In the genomic region with DNA sequence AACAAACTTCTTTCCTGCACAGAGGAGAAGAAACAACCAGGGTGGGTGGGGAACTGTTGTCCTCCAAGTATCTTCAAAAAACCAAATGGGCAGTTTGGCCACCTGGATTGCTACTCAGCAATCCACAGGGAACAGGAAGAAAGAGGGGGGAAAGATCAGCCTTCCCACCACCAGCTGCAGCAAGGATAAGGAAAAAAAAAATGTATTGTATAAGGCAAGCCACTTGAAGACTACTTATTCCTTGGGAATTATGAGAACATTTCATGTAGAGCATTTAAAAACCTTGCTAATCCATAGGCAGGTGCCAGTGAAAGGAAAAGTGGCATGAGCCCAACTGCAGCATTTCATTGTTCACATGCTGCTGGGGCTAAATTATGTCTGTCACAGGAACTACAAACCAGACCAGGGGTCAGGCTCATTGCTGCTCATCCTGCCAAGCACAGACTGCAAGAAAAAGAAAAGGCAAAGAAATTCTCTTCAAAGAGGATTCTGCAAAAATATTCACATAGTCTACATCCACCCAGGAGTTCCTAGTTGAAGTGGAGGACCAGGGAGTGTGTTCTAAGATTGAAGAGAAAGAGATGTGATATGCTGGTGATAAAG, we compare ENCODE assay signal across 10 cellular contexts. TPM values are rescaled to one million over a fixed set of nuclear protein-coding genes. Genes with fewer than 3 reads are reported as not detected.
DNase-seq lines count a peak whose midpoint lies in the region; ATAC-seq, FAIRE-seq and TF ChIP-seq lines count a peak whose summit lies in the region.
"Had no signal": no experiment of that assay in that cellular context is flagged by ENCODE, and none has a peak within 500 bp of the region (broad histone marks: within the 10 kb centered on the region; RNA-seq: fewer than 3 reads in every experiment).

No MANE protein-coding gene starts in this region.

- H3K4me1 ChIP-seq in OCI-LY3 (ENCODE audit: low read length) = peaks cover 61% of the 10 kb centered on the region
- peaks cover 23 to 45% of the 10 kb centered on the region in 2 donors for H3K4me1 ChIP-seq in thoracic aorta (ENCODE audit: control insufficient read depth in 1 of 2, low read depth in 2 of 2)
- peaks cover 10 to 13% of the 10 kb centered on the region in 2 donors for H3K4me1 ChIP-seq in kidney (ENCODE audit: control insufficient read depth in 1 of 2, insufficient read depth in 1 of 2, low read depth in 1 of 2, low read length in 2 of 2)

- H3K9ac ChIP-seq in OCI-LY3 (ENCODE audit: low read length) (peak overlapping the region; percentile 95), kidney (ENCODE audit: low read length in 2 of 2) (no peak overlapping the region)

- peak overlapping the region; percentile 9 for H3K27ac Mint-ChIP-seq in activated naive CD8-positive, alpha-beta T cell treated with anti-CD3 and anti-CD28 coated beads for 36 hours
- no peak overlapping the region for H3K27ac Mint-ChIP-seq in activated naive CD8-positive, alpha-beta T cell treated with anti-CD3 and anti-CD28 coated beads, Interleukin-2, amount 50 U/mL, for 24 hours
- H3K27ac Mint-ChIP-seq: activated naive CD4-positive, alpha-beta T cell treated with anti-CD3 and anti-CD28 coated beads, Interleukin-2, amount 50 U/mL, for 72 hours had no signal

- H3K9me3 ChIP-seq in OCI-LY3 (ENCODE audit: insufficient read depth, low read length) = 0 out of 2 replicates have a peak, but pooled peaks cover 2% of the 10 kb centered on the region
- H3K9me3 ChIP-seq in thoracic aorta = no peaks in the 10 kb centered on the region
- no peaks in the 10 kb centered on the region for H3K9me3 ChIP-seq in kidney (ENCODE audit: control insufficient read depth in 1 of 2, low read length in 2 of 2)

- H3K4me2 ChIP-seq in OCI-LY3 (ENCODE audit: low read length) = peak overlapping the region; percentile 96

- H3K27me3 Mint-ChIP-seq in activated naive CD8-positive, alpha-beta T cell treated with anti-CD3 and anti-CD28 coated beads for 36 hours = no peaks in the 10 kb centered on the region
- no peaks in the 10 kb centered on the region for H3K27me3 Mint-ChIP-seq in activated naive CD8-positive, alpha-beta T cell treated with anti-CD3 and anti-CD28 coated beads, Interleukin-2, amount 50 U/mL, for 24 hours

- no peaks in the 10 kb centered on the region for H3K27me3 ChIP-seq in OCI-LY3 (ENCODE audit: low read depth, low read length)
- H3K27me3 ChIP-seq in thoracic aorta (replicated peaks; ENCODE audit: insufficient read depth) = no peaks in the 10 kb centered on the region

- intact Hi-C loops in kidney (cut with DNase I) = no loop called here

- no peak for TF ChIP-seq CTCF in OCI-LY3 (IDR thresholded peaks at IDR 0.05; ENCODE audit: low read depth, low read length)
- no peak for TF ChIP-seq CTCF in fibroblast of the aortic adventitia (IDR thresholded peaks at IDR 0.05; ENCODE audit: insufficient read depth, low read length)
- no peak for TF ChIP-seq CTCF in thoracic aorta (IDR thresholded peaks at IDR 0.05)
- TF ChIP-seq CTCF in kidney (IDR thresholded peaks at IDR 0.05; ENCODE audit: borderline replicate concordance, extremely low read depth, insufficient read depth) = no peak

- peaks cover 2% of the 10 kb centered on the region for H3K9me3 Mint-ChIP-seq in activated naive CD8-positive, alpha-beta T cell treated with anti-CD3 and anti-CD28 coated beads for 36 hours
- no peaks in the 10 kb centered on the region for H3K9me3 Mint-ChIP-seq in activated naive CD8-positive, alpha-beta T cell treated with anti-CD3 and anti-CD28 coated beads, Interleukin-2, amount 50 U/mL, for 24 hours
- H3K9me3 Mint-ChIP-seq: activated naive CD4-positive, alpha-beta T cell treated with anti-CD3 and anti-CD28 coated beads, Interleukin-2, amount 50 U/mL, for 72 hours had no signal

- H2AFZ ChIP-seq in OCI-LY3 (ENCODE audit: low read depth, low read length) = no peak overlapping the region

- H3K27ac ChIP-seq in OCI-LY3 (ENCODE audit: low read length) (peak overlapping the region; percentile 96), thoracic aorta (peak overlapping the region in 1 of 2 donors; percentile 32), kidney (ENCODE audit: low read depth in 2 of 2, low read length in 2 of 2) (no peak overlapping the region)

- H3K4me1 Mint-ChIP-seq in activated naive CD8-positive, alpha-beta T cell treated with anti-CD3 and anti-CD28 coated beads for 36 hours = peaks cover 30% of the 10 kb centered on the region
- peaks cover 62% of the 10 kb centered on the region for H3K4me1 Mint-ChIP-seq in activated naive CD8-positive, alpha-beta T cell treated with anti-CD3 and anti-CD28 coated beads, Interleukin-2, amount 50 U/mL, for 24 hours

- no peak for FAIRE-seq in kidney (lab: Jason Lieb, UNC)

- peak overlapping the region; percentile 47 for H3K4me3 Mint-ChIP-seq in activated naive CD8-positive, alpha-beta T cell treated with anti-CD3 and anti-CD28 coated beads for 36 hours
- no peak overlapping the region for H3K4me3 Mint-ChIP-seq in activated naive CD8-positive, alpha-beta T cell treated with anti-CD3 and anti-CD28 coated beads, Interleukin-2, amount 50 U/mL, for 24 hours

- peaks cover 26% of the 10 kb centered on the region for H4K20me1 ChIP-seq in OCI-LY3 (ENCODE audit: insufficient read depth, low read length)

- ATAC-seq in activated naive CD8-positive, alpha-beta T cell treated with anti-CD3 and anti-CD28 coated beads, Interleukin-2, amount 50 U/mL, for 24 hours = no peak
- ATAC-seq in thoracic aorta (ENCODE audit: insufficient number of reproducible peaks, low FRiP score, low read depth) = no peak
- ATAC-seq: activated naive CD4-positive, alpha-beta T cell treated with anti-CD3 and anti-CD28 coated beads, Interleukin-2, amount 50 U/mL, for 72 hours had no signal

- H3K4me3 ChIP-seq in OCI-LY3 (ENCODE audit: low read length) (peak overlapping the region; percentile 89), fibroblast of the aortic adventitia (ENCODE audit: low read depth, low read length) (peak overlapping the region; percentile 87), thoracic aorta (peak overlapping the region; percentile 90), kidney (ENCODE audit: low read length in 2 of 2) (no peak overlapping the region)

- H3K36me3 ChIP-seq in OCI-LY3 (replicated peaks; ENCODE audit: low read depth, low read length) = peaks cover 61% of the 10 kb centered on the region
- no peaks in the 10 kb centered on the region for H3K36me3 ChIP-seq in thoracic aorta
- no peaks in the 10 kb centered on the region for H3K36me3 ChIP-seq in kidney (ENCODE audit: control insufficient read depth in 1 of 2, insufficient read depth in 2 of 2, low read length in 2 of 2)

- no peak for DNase-seq in activated naive CD8-positive, alpha-beta T cell treated with anti-CD3 and anti-CD28 coated beads for 36 hours
- no peak for DNase-seq in activated naive CD8-positive, alpha-beta T cell treated with anti-CD3 and anti-CD28 coated beads, Interleukin-2, amount 50 U/mL, for 24 hours
- DNase-seq in fibroblast of the aortic adventitia (ENCODE audit: low read depth) (no peak), thoracic aorta (ENCODE audit: low spot score) (no peak), cerebellar nuclear complex (lab: John Stamatoyannopoulos, UW) (no peak), kidney (no peak), CD1c-positive myeloid dendritic cell (ENCODE audit: extremely low spot score) (no peak)
- DNase-seq: NCI-H774 had no signal

- peaks cover 100% of the 10 kb centered on the region for H3K79me2 ChIP-seq in OCI-LY3 (ENCODE audit: low read length)

- H3K36me3 Mint-ChIP-seq in activated naive CD8-positive, alpha-beta T cell treated with anti-CD3 and anti-CD28 coated beads for 36 hours = peaks cover 23% of the 10 kb centered on the region
- H3K36me3 Mint-ChIP-seq in activated naive CD8-positive, alpha-beta T cell treated with anti-CD3 and anti-CD28 coated beads, Interleukin-2, amount 50 U/mL, for 24 hours (ENCODE audit: low read depth) = peaks cover 18% of the 10 kb centered on the region
- H3K36me3 Mint-ChIP-seq: activated naive CD4-positive, alpha-beta T cell treated with anti-CD3 and anti-CD28 coated beads, Interleukin-2, amount 50 U/mL, for 72 hours had no signal

RNA-seq across cellular contexts. Expression of a gene that starts 2.2 kb away (rescaled TPM):
- total RNA-seq in activated naive CD8-positive, alpha-beta T cell treated with anti-CD3 and anti-CD28 coated beads for 36 hours = 10 to 100 TPM; 23.1 to 23.4 TPM
- 11.7 and 25.9 TPM in 2 replicates for total RNA-seq in fibroblast of the aortic adventitia (ENCODE audit: low replicate concordance)
- total RNA-seq in thoracic aorta = 10 to 100 TPM; 16.6 to 25.7 TPM
- total RNA-seq in kidney = 15.2 TPM
- 3.1 TPM for polyA plus RNA-seq in kidney (ENCODE audit: insufficient read depth, low read depth, low replicate concordance)

Comparison
In these comparisons a context has a peak if more than half of its experiments do, and no peak if none do; other contexts are left out.
1. H3K4me3 ChIP-seq: peak in OCI-LY3 (single experiment), fibroblast of the aortic adventitia (single experiment) and thoracic aorta (single experiment); none in kidney (0 of 2).